14 cellular contexts compared by ENCODE assay signal in the genomic region with DNA sequence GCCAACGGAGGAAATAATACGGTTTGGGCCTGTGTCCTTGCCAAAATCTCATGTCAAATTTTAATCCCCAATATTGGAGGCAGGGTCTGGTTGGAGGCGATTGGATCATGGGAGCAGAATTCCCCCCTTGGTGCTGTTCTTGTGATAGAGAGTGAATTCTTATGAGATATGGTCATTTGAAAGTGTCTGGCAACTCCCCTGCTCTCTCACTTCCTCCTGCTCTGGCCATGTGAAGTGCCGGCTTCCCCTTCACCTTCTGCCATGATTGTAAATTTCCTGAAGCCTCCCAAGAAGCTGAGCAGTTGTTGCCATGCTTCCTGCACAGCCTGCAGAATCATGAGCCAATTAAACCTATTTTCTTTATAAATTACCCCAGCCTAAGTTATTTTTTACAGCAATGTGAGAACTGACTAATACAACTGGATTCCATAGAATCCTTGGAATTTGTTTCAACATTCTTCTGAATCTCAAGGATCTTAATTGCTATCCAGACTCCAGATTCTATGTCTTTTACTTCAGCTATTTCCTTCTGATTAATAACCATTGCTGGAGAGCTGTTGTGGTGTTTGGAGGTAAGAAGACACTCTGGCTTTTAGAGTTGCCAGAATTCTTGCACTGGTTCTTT.
DNase-seq lines count a peak whose midpoint lies in the region; ATAC-seq and TF ChIP-seq lines count a peak whose summit lies in the region.
"Had no signal": no experiment of that assay in that cellular context is flagged by ENCODE, and none has a peak within 500 bp of the region (broad histone marks: within the 10 kb centered on the region; RNA-seq: fewer than 3 reads in every experiment).

No MANE protein-coding gene starts in this region.

- peak overlapping the region; percentile 56; the same call in 1 of the 2 replicates for H3K27ac Mint-ChIP-seq in HFFc6
- H3K27ac Mint-ChIP-seq: stimulated activated effector memory CD8-positive, alpha-beta T cell treated with anti-CD3 and anti-CD28 coated beads, Interleukin-12 subunit alpha, Interleukin-12 subunit beta, amount 100 ng/mL, for 72 hours had no signal

- H3K9me3 Mint-ChIP-seq in HFFc6, result peaks cover 48% of the 10 kb centered on the region

- no peak overlapping the region for H3K4me3 ChIP-seq in adipocyte (ENCODE audit: low read length)
- H3K4me3 ChIP-seq: psoas muscle, upper lobe of right lung had no signal

- H3K36me3 ChIP-seq in adipocyte (ENCODE audit: control insufficient read depth, insufficient read depth, low read length, severe bottlenecking), result no peaks in the 10 kb centered on the region
- H3K36me3 ChIP-seq: upper lobe of right lung had no signal

- in situ Hi-C loops in ACHN (cut with HindIII; ENCODE audit: low pct_ligation_motif_present, low pct_unique_long_range_greater_than_20kb, low sequenced_read_pairs), result no loop called here

- H3K9ac ChIP-seq in adipocyte (ENCODE audit: low read length), result peak overlapping the region; percentile 4

- H3K4me1 Mint-ChIP-seq in HFFc6 (ENCODE audit: low read depth), result peaks cover 13% of the 10 kb centered on the region; the same call in 1 of the 2 replicates
- H3K4me1 Mint-ChIP-seq: stimulated activated effector memory CD8-positive, alpha-beta T cell treated with anti-CD3 and anti-CD28 coated beads, Interleukin-12 subunit alpha, Interleukin-12 subunit beta, amount 100 ng/mL, for 72 hours had no signal

- no peak for ATAC-seq in HG02840 (IDR thresholded peaks at IDR 0.05; ENCODE audit: low FRiP score, unreplicated experiment)
- ATAC-seq: psoas muscle had no signal

- H3K27me3 Mint-ChIP-seq in HFFc6 (ENCODE audit: insufficient read depth), result 0 out of 2 replicates have a peak, but pooled peaks cover 1% of the 10 kb centered on the region

- no peak for TF ChIP-seq CTCF in HFFc6 (IDR thresholded peaks at IDR 0.05)

- H3K9me3 ChIP-seq in adipocyte (ENCODE audit: control insufficient read depth, low read length), result no peaks in the 10 kb centered on the region
- H3K9me3 ChIP-seq: psoas muscle, upper lobe of right lung had no signal

- no peaks in the 10 kb centered on the region for H3K27me3 ChIP-seq in adipocyte (replicated peaks; ENCODE audit: control insufficient read depth, insufficient read depth, low read length)
- H3K27me3 ChIP-seq: upper lobe of right lung had no signal

- peak; percentile 61 for DNase-seq in ACHN
- peak; percentile 13 for DNase-seq in HFFc6
- DNase-seq in adipocyte (ENCODE audit: low read depth), result no peak
- peak; percentile 36 for DNase-seq in iris pigment epithelial cell (ENCODE audit: low read depth)
- DNase-seq in T-helper 1 cell, result no peak
- no peak for DNase-seq in stimulated activated CD4-positive, alpha-beta T cell treated with anti-CD3 and anti-CD28 coated beads, Interleukin-1b, Interleukin-23, amount 100 ng/mL, for 48 hours
- DNase-seq in NAMALWA (ENCODE audit: low spot score), result no peak
- DNase-seq: DMS153; NCI-H2171 treated with DMSO at 0.1 percent for 48 hours; psoas muscle; stimulated activated CD4-positive, alpha-beta T cell treated with anti-CD3 and anti-CD28 coated beads, Interleukin-4, amount 100 ng/mL, for 1 hour; upper lobe of right lung had no signal

- peak overlapping the region; percentile 43 for H3K4me3 Mint-ChIP-seq in HFFc6
- H3K4me3 Mint-ChIP-seq: stimulated activated effector memory CD8-positive, alpha-beta T cell treated with anti-CD3 and anti-CD28 coated beads, Interleukin-12 subunit alpha, Interleukin-12 subunit beta, amount 100 ng/mL, for 72 hours had no signal

- no peaks in the 10 kb centered on the region for H3K36me3 Mint-ChIP-seq in HFFc6 (ENCODE audit: low read depth)
- H3K36me3 Mint-ChIP-seq: stimulated activated effector memory CD8-positive, alpha-beta T cell treated with anti-CD3 and anti-CD28 coated beads, Interleukin-12 subunit alpha, Interleukin-12 subunit beta, amount 100 ng/mL, for 72 hours had no signal

- peaks cover 17% of the 10 kb centered on the region for H3K4me1 ChIP-seq in adipocyte (ENCODE audit: control insufficient read depth, insufficient read depth, low read length)
- H3K4me1 ChIP-seq: psoas muscle, upper lobe of right lung had no signal

Comparison
In these comparisons a context has a peak if more than half of its experiments do, and no peak if none do; other contexts are left out.
1. DNase-seq: peak in ACHN (single experiment), HFFc6 (single experiment) and iris pigment epithelial cell (single experiment); none in adipocyte (single experiment), T-helper 1 cell (0 of 5), stimulated activated CD4-positive, alpha-beta T cell treated with anti-CD3 and anti-CD28 coated beads, Interleukin-1b, Interleukin-23, amount 100 ng/mL, for 48 hours (single experiment) and NAMALWA (single experiment).